ENCODE assay signal across 8 cellular contexts in genomic region chr5:70585996-70586395, GRCh38.
A peak's percentile ranks its signal among the peaks of the same experiment; 100 is the strongest.
DNase-seq lines count a peak whose midpoint lies in the region; ATAC-seq, FAIRE-seq and TF ChIP-seq lines count a peak whose summit lies in the region.
"Not testable (repeated sequence)": the region's sequence is repeated elsewhere in the genome, so short reads cannot be mapped to it uniquely, and the experiment has no call there.

No MANE protein-coding gene starts in this region.

- H3K4me1 ChIP-seq in K562 (replicated peaks in 1 of 2; ENCODE audit: control insufficient read depth in 2 of 2, insufficient read depth in 2 of 2, low read length in 2 of 2); thymus (ENCODE audit: control insufficient read depth, insufficient read depth, low read length): not testable (repeated sequence)

- not testable (repeated sequence) for H2AFZ ChIP-seq in K562 (ENCODE audit: low read depth, low read length)

- not testable (repeated sequence) for H3K27me3 ChIP-seq in K562 (ENCODE audit: control insufficient read depth in 2 of 2, insufficient read depth in 2 of 2, low read length in 2 of 2); thymus (ENCODE audit: control insufficient read depth, insufficient read depth)

- not testable (repeated sequence) for H3K79me2 ChIP-seq in K562 (ENCODE audit: control insufficient read depth, insufficient read depth, low read length)

- H3K4me2 ChIP-seq in K562 (ENCODE audit: insufficient read depth, low read length), result not testable (repeated sequence)

- H3K36me3 ChIP-seq in K562 (ENCODE audit: control insufficient read depth, insufficient read depth, low read length); thymus (ENCODE audit: control insufficient read depth, insufficient read depth): not testable (repeated sequence)

- H3K4me3 Mint-ChIP-seq in HFFc6; activated T-cell treated with anti-CD3 and anti-CD28 coated beads, Interleukin-2, amount 50 U/mL, for 24 hours; nephron progenitor cell: not testable (repeated sequence)

- BruUV-seq in K562 (replicated peaks; lab: Mats Ljungman, UMichigan), result not testable (repeated sequence)

- H3K27me3 Mint-ChIP-seq in HFFc6 (ENCODE audit: insufficient read depth); activated T-cell treated with anti-CD3 and anti-CD28 coated beads, Interleukin-2, amount 50 U/mL, for 24 hours; nephron progenitor cell (ENCODE audit: low read depth, poor library complexity): not testable (repeated sequence)

- not testable (repeated sequence) for H3K4me1 Mint-ChIP-seq in HFFc6 (ENCODE audit: low read depth); activated T-cell treated with anti-CD3 and anti-CD28 coated beads, Interleukin-2, amount 50 U/mL, for 24 hours (ENCODE audit: low read depth); nephron progenitor cell

- TF ChIP-seq CTCF in HFFc6 (IDR thresholded peaks at IDR 0.05), result peak; percentile 24; the same call in 1 of the 2 replicates
- TF ChIP-seq CTCF in K562 (IDR thresholded peaks at IDR 0.05 in 2 of 3, conservative IDR thresholded peaks at IDR 0.05 in 1 of 3; ENCODE audit: insufficient read depth in 2 of 3, low read depth in 1 of 3, low read length in 3 of 3); nephron progenitor cell (IDR thresholded peaks at IDR 0.05): not testable (repeated sequence)

- POLR2A ChIA-PET in K562 (lab: Yijun Ruan, JAX), result not testable (repeated sequence)

- H3K9me3 ChIP-seq in K562 (replicated peaks; ENCODE audit: control insufficient read depth, insufficient read depth, low read depth, low read length); thymus (ENCODE audit: control insufficient read depth): not testable (repeated sequence)

- in situ Hi-C loops in K562 (cut with MboI), result not testable (repeated sequence)

- not testable (repeated sequence) for H3K27ac Mint-ChIP-seq in HFFc6; activated T-cell treated with anti-CD3 and anti-CD28 coated beads, Interleukin-2, amount 50 U/mL, for 24 hours; nephron progenitor cell

- DNase-seq in HFFc6 (peak; percentile 0), left ventricle myocardium superior (peak; percentile 75), nephron progenitor cell (peak; percentile 50)
- peak; percentile 7 for DNase-seq in activated CD4-positive, alpha-beta T cell treated with anti-CD3 and anti-CD28 coated beads for 1 hour
- DNase-seq in activated T-cell treated with anti-CD3 and anti-CD28 coated beads, Interleukin-2, amount 50 U/mL, for 24 hours, result peak; percentile 71
- DNase-seq in K562 (ENCODE audit: extremely low read depth in 1 of 4, low spot score in 3 of 4), result not testable (repeated sequence)
- DNase-seq in stimulated activated CD4-positive, alpha-beta T cell treated with anti-CD3 and anti-CD28 coated beads, Interleukin-4, amount 100 ng/mL, for 1 hour, result peak; percentile 39

- TF ChIP-seq EP300 in K562 (IDR thresholded peaks at IDR 0.05; ENCODE audit: low read length), result not testable (repeated sequence)

- TF ChIP-seq POLR2A in K562 (conservative IDR thresholded peaks at IDR 0.05), result not testable (repeated sequence)

- ATAC-seq in K562, left ventricle myocardium superior: not testable (repeated sequence)

- H3K36me3 Mint-ChIP-seq in HFFc6 (ENCODE audit: low read depth); activated T-cell treated with anti-CD3 and anti-CD28 coated beads, Interleukin-2, amount 50 U/mL, for 24 hours (ENCODE audit: low read depth); nephron progenitor cell (ENCODE audit: low read depth): not testable (repeated sequence)

- H3K9me3 Mint-ChIP-seq in HFFc6; activated T-cell treated with anti-CD3 and anti-CD28 coated beads, Interleukin-2, amount 50 U/mL, for 24 hours; nephron progenitor cell: not testable (repeated sequence)

- TF ChIP-seq RAD21 in K562 (CRISPR knock-in tag; conservative IDR thresholded peaks at IDR 0.05 in 1 of 2, IDR thresholded peaks at IDR 0.05 in 1 of 2), result not testable (repeated sequence)

- not testable (repeated sequence) for H3K9me1 ChIP-seq in K562 (ENCODE audit: control insufficient read depth, insufficient read depth, low read length)

- not testable (repeated sequence) for H3K27ac ChIP-seq in K562 (ENCODE audit: extremely low read depth, low read depth, low read length)
- peak overlapping the region; percentile 65 for H3K27ac ChIP-seq in thymus (ENCODE audit: low read depth)

- not testable (repeated sequence) for H3K4me3 ChIP-seq in K562; thymus (ENCODE audit: low read length)

- intact Hi-C loops in K562 (cut with micrococcal nuclease); left ventricle myocardium superior (cut with micrococcal nuclease): not testable (repeated sequence)

- H4K20me1 ChIP-seq in K562 (replicated peaks; ENCODE audit: control insufficient read depth, insufficient read depth, low read length), result not testable (repeated sequence)

- not testable (repeated sequence) for H3K9ac ChIP-seq in K562 (ENCODE audit: insufficient read depth in 1 of 2, low read depth in 2 of 2, low read length in 2 of 2)

- CTCF ChIA-PET in K562 (lab: Yijun Ruan, JAX; ENCODE audit: low intra/inter-chr PET ratio), result not testable (repeated sequence)

- not testable (repeated sequence) for FAIRE-seq in K562 (lab: Jason Lieb, UNC)

- no CpG with 5 or more reads among the region's 42 CpGs for WGBS in K562 (ENCODE audit: insufficient coverage, low coverage, missing lambda C conversion rate)
- 6% methylated on average over 10 of the region's 42 CpGs for WGBS in thymus

TF ChIP-seq in K562, 482 proteins besides CTCF, POLR2A, EP300 and RAD21:
- peak; percentile 25; the same call in 1 of the 2 replicates for TF ChIP-seq GABPA (tag; conservative IDR thresholded peaks at IDR 0.05; ENCODE audit: low read depth)
